In genomic region chr2:236910966-236911495, GRCh38 we compare ENCODE assay signal across 18 cellular contexts.
DNase-seq lines count a peak whose midpoint lies in the region; ATAC-seq, FAIRE-seq and TF ChIP-seq lines count a peak whose summit lies in the region.
"Had no signal": no experiment of that assay in that cellular context is flagged by ENCODE, and none has a peak within 500 bp of the region (broad histone marks: within the 10 kb centered on the region; RNA-seq: fewer than 3 reads in every experiment).

No MANE protein-coding gene starts in this region.

- H3K9ac ChIP-seq in SK-N-SH: no peak overlapping the region

- no peak for ATAC-seq in heart right ventricle

- POLR2A ChIA-PET in SK-N-SH (lab: Yijun Ruan, JAX): no interaction called here

- no peak overlapping the region for H3K4me2 ChIP-seq in hepatocyte
- H3K4me2 ChIP-seq in SK-N-SH: no peak overlapping the region

- no peaks in the 10 kb centered on the region for H3K9me2 ChIP-seq in hepatocyte (replicated peaks; ENCODE audit: insufficient read depth)
- no peaks in the 10 kb centered on the region for H3K9me2 ChIP-seq in SK-N-SH

- DNase-seq in right atrium auricular region (ENCODE audit: low spot score) (peak; percentile 50), heart right ventricle (no peak), HTR-8/SVneo (ENCODE audit: insufficient read length, low spot score) (no peak), hepatocyte (ENCODE audit: low spot score) (peak; percentile 27), Kasumi-1 (lab: John Stamatoyannopoulos, UW) (no peak), SK-N-SH (no peak)
- DNase-seq: Calu3; CD4-positive, alpha-beta T cell; CD8-positive, alpha-beta memory T cell; COR-L47; DMS53; DND-41; GOT3; HFFc6 had no signal

- CTCF ChIA-PET in SK-N-SH (lab: Yijun Ruan, JAX): no interaction called here

- H3K27ac ChIP-seq in right atrium auricular region: no peak overlapping the region
- H3K27ac ChIP-seq in heart right ventricle: no peak overlapping the region
- H3K27ac ChIP-seq in hepatocyte: no peak overlapping the region
- no peak overlapping the region for H3K27ac ChIP-seq in SK-N-SH (ENCODE audit: low read depth in 2 of 2, low read length in 1 of 2)

- TF ChIP-seq CTCF in right atrium auricular region (IDR thresholded peaks at IDR 0.05): no peak
- TF ChIP-seq CTCF in heart right ventricle (IDR thresholded peaks at IDR 0.05): no peak
- TF ChIP-seq CTCF in hepatocyte (IDR thresholded peaks at IDR 0.05; ENCODE audit: poor library complexity): no peak
- no peak for TF ChIP-seq CTCF in SK-N-SH (IDR thresholded peaks at IDR 0.05)

- no peaks in the 10 kb centered on the region for H3K9me3 ChIP-seq in right atrium auricular region
- H3K9me3 ChIP-seq in heart right ventricle: no peaks in the 10 kb centered on the region
- H3K9me3 ChIP-seq in hepatocyte (ENCODE audit: low read depth): no peaks in the 10 kb centered on the region
- no peaks in the 10 kb centered on the region for H3K9me3 ChIP-seq in SK-N-SH
- H3K9me3 ChIP-seq: HAP-1 had no signal

- H3K4me3 ChIP-seq in right atrium auricular region: no peak overlapping the region
- no peak overlapping the region for H3K4me3 ChIP-seq in heart right ventricle
- H3K4me3 ChIP-seq in hepatocyte: no peak overlapping the region
- H3K4me3 ChIP-seq in SK-N-SH (ENCODE audit: low read depth in 2 of 2, low read length in 1 of 2): no peak overlapping the region
- H3K4me3 ChIP-seq: HAP-1 had no signal

- intact Hi-C loops in heart right ventricle (cut with DNase I): no loop called here

- H3K36me3 ChIP-seq in right atrium auricular region (no peaks in the 10 kb centered on the region), heart right ventricle (no peaks in the 10 kb centered on the region), hepatocyte (replicated peaks; ENCODE audit: insufficient read depth, low read depth) (no peaks in the 10 kb centered on the region), SK-N-SH (replicated peaks in 1 of 2; ENCODE audit: control insufficient read depth in 1 of 2, insufficient read depth in 2 of 2, low read length in 1 of 2) (no peaks in the 10 kb centered on the region)
- H3K36me3 ChIP-seq: HAP-1 had no signal

- H3K4me1 ChIP-seq in right atrium auricular region (no peaks in the 10 kb centered on the region), heart right ventricle (peaks cover 0 to 7% (median 0%) of the 10 kb centered on the region in 9 donors), hepatocyte (ENCODE audit: insufficient read depth) (no peaks in the 10 kb centered on the region), SK-N-SH (ENCODE audit: control insufficient read depth in 1 of 2, insufficient read depth in 2 of 2, low read depth in 1 of 2, low read length in 1 of 2) (peaks cover 0 to 8% of the 10 kb centered on the region in 2 experiments; a peak in 1 of 4 replicates)

- no peaks in the 10 kb centered on the region for H3K27me3 ChIP-seq in right atrium auricular region
- peaks cover 0 to 6% (median 0%) of the 10 kb centered on the region in 7 donors for H3K27me3 ChIP-seq in heart right ventricle
- no peaks in the 10 kb centered on the region for H3K27me3 ChIP-seq in hepatocyte
- H3K27me3 ChIP-seq in SK-N-SH (ENCODE audit: insufficient read depth): peaks cover 4% of the 10 kb centered on the region; the same call in 1 of the 2 replicates

- no peaks in the 10 kb centered on the region for H3K79me2 ChIP-seq in hepatocyte
- no peaks in the 10 kb centered on the region for H3K79me2 ChIP-seq in SK-N-SH (ENCODE audit: insufficient read depth)

- no peak for TF ChIP-seq EP300 in SK-N-SH (IDR thresholded peaks at IDR 0.05; ENCODE audit: borderline replicate concordance in 1 of 2, low read depth in 1 of 2, low read length in 1 of 2)

- peak; percentile 13 for FAIRE-seq in HTR-8/SVneo (lab: Jason Lieb, UNC)
- FAIRE-seq: G401.6, GM12892, H54 had no signal

- TF ChIP-seq RAD21 in SK-N-SH (IDR thresholded peaks at IDR 0.05; ENCODE audit: low read length): no peak

- H3F3A ChIP-seq in SK-N-SH (replicated peaks; ENCODE audit: insufficient read depth): no peaks in the 10 kb centered on the region

- H4K20me1 ChIP-seq in hepatocyte (ENCODE audit: insufficient read depth, poor library complexity, severe bottlenecking): no peaks in the 10 kb centered on the region
- no peaks in the 10 kb centered on the region for H4K20me1 ChIP-seq in SK-N-SH (ENCODE audit: insufficient read depth)

- H2AFZ ChIP-seq in hepatocyte: no peak overlapping the region
- H2AFZ ChIP-seq in SK-N-SH (ENCODE audit: low read depth): no peak overlapping the region

- WGBS in heart right ventricle, 2 donors: 94% methylated on average over 12 of the region's 12 CpGs
- WGBS in hepatocyte (ENCODE audit: low lambda C conversion rate, missing lambda C conversion rate): 68% methylated on average over 12 of the region's 12 CpGs
- WGBS in SK-N-SH (ENCODE audit: low lambda C conversion rate): 50% methylated on average over 12 of the region's 12 CpGs

TF ChIP-seq in SK-N-SH, 30 proteins besides CTCF, POLR2A, EP300 and RAD21:
- TF ChIP-seq YY1 (IDR thresholded peaks at IDR 0.05; ENCODE audit: low read depth): no peak
- no peak for TF ChIP-seq SIN3A (IDR thresholded peaks at IDR 0.05; ENCODE audit: borderline replicate concordance, low read depth, low read length)
- no peak for TF ChIP-seq FOXJ3 (CRISPR knock-in tag; IDR thresholded peaks at IDR 0.05)
- no peak for TF ChIP-seq ELF1 (IDR thresholded peaks at IDR 0.05)
- no peak for TF ChIP-seq MAX (IDR thresholded peaks at IDR 0.05; ENCODE audit: low read depth)
- TF ChIP-seq CHD2 (IDR thresholded peaks at IDR 0.05; ENCODE audit: low read length, partially characterized antibody): no peak
- TF ChIP-seq TCF12 (IDR thresholded peaks at IDR 0.05): no peak
- no peak for TF ChIP-seq SMC3 (IDR thresholded peaks at IDR 0.05; ENCODE audit: low read depth, low read length)

Comparison
In these comparisons a context has a peak if more than half of its experiments do, and no peak if none do; other contexts are left out.
1. DNase-seq: peak in right atrium auricular region (single experiment) and hepatocyte (single experiment); none in heart right ventricle (0 of 2), HTR-8/SVneo (single experiment), Kasumi-1 (0 of 2) and SK-N-SH (single experiment).